ENCODE assay signal across 18 cellular contexts in genomic region chr4:185113340-185113739, GRCh38.
"Had no signal": no experiment of that assay in that cellular context is flagged by ENCODE, and none has a peak within 500 bp of the region (broad histone marks: within the 10 kb centered on the region; RNA-seq: fewer than 3 reads in every experiment).

No MANE protein-coding gene starts in this region.

- H3K9me3 ChIP-seq: prostate gland, sigmoid colon, uterus had no signal

- H3K36me3 ChIP-seq: prostate gland, sigmoid colon, uterus, WERI-Rb-1 had no signal

- H3K27ac ChIP-seq: prostate gland, WERI-Rb-1 had no signal

- H3K27ac Mint-ChIP-seq: activated CD8-positive, alpha-beta T cell treated with anti-CD3 and anti-CD28 coated beads, Interleukin-2, amount 10 ng/mL, durations not matched to agents 7 days and 5 days; nephron progenitor cell; stimulated activated naive CD8-positive, alpha-beta T cell treated with anti-CD3 and anti-CD28 coated beads, Interleukin-15, Interleukin-2, amounts not matched to agents 100 ng/mL and 50 ng/mL, for 24 hours had no signal

- H3K27me3 ChIP-seq: sigmoid colon, uterus had no signal

- ATAC-seq: activated CD8-positive, alpha-beta T cell treated with anti-CD3 and anti-CD28 coated beads, Interleukin-2, amount 10 ng/mL, durations not matched to agents 7 days and 5 days; left lobe of liver had no signal

- DNase-seq: activated CD4-positive, alpha-beta T cell treated with anti-CD3 and anti-CD28 coated beads for 4 hours; activated CD8-positive, alpha-beta memory T cell treated with anti-CD3 and anti-CD28 coated beads, Interleukin-2, amount 50 U/mL, for 48 hours; activated CD8-positive, alpha-beta T cell treated with anti-CD3 and anti-CD28 coated beads, Interleukin-2, amount 10 ng/mL, durations not matched to agents 7 days and 5 days; activated naive CD4-positive, alpha-beta T cell; central memory CD4-positive, alpha-beta T cell; effector memory CD4-positive, alpha-beta T cell; islet precursor cell; mesendoderm; nephron progenitor cell; sigmoid colon; stimulated activated CD4-positive, alpha-beta T cell treated with anti-CD3 and anti-CD28 coated beads, Interleukin-2, amount 100 ng/mL, for 48 hours; stimulated activated CD8-positive, alpha-beta memory T cell treated with anti-CD3 and anti-CD28 coated beads, Interleukin-4, amount 100 ng/mL, for 48 hours; uterus; WERI-Rb-1 had no signal

- H3K4me3 ChIP-seq: coronary artery, prostate gland, sigmoid colon, uterus had no signal

- H3K4me1 ChIP-seq: prostate gland, uterus had no signal

- H3K9me3 Mint-ChIP-seq: stimulated activated naive CD8-positive, alpha-beta T cell treated with anti-CD3 and anti-CD28 coated beads, Interleukin-15, Interleukin-2, amounts not matched to agents 100 ng/mL and 50 ng/mL, for 24 hours had no signal

- H3K4me3 Mint-ChIP-seq: activated CD8-positive, alpha-beta T cell treated with anti-CD3 and anti-CD28 coated beads, Interleukin-2, amount 10 ng/mL, durations not matched to agents 7 days and 5 days; nephron progenitor cell; stimulated activated naive CD8-positive, alpha-beta T cell treated with anti-CD3 and anti-CD28 coated beads, Interleukin-15, Interleukin-2, amounts not matched to agents 100 ng/mL and 50 ng/mL, for 24 hours had no signal
